ENCODE assay signal across 2 cellular contexts in the genomic region with DNA sequence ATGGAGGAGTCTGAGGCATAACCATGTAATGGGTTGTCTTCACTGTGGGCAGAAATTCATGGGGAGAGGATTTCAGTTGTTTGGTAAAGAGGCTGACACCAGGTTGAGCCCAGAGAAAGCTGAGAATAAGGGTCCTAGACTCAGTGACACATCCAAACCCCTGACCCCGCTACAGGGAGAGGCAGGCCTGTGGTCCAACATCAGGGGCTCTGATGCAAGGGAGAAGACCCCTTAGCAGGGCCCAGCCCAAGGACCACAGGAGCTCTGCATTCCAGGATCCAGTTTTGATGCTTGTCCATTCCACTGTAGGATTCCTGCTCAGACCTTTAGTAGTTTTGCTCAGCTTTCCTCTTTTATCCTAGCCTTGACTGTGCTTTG.
TF ChIP-seq lines count a peak whose summit lies in the region.

No MANE protein-coding gene starts in this region.

TF ChIP-seq in GM23338, 12 proteins besides CTCF, POLR2A, EP300 and RAD21 (continued from another document):
- TF ChIP-seq EZH2phosphoT487 (IDR thresholded peaks at IDR 0.05; ENCODE audit: unreplicated experiment) (no peak), JUNB (IDR thresholded peaks at IDR 0.05; ENCODE audit: unreplicated experiment) (no peak), POLR2AphosphoS5 (IDR thresholded peaks at IDR 0.05; ENCODE audit: low read depth) (no peak), NANOG (IDR thresholded peaks at IDR 0.05; ENCODE audit: borderline replicate concordance) (no peak)
- TF ChIP-seq, protein P1, sequence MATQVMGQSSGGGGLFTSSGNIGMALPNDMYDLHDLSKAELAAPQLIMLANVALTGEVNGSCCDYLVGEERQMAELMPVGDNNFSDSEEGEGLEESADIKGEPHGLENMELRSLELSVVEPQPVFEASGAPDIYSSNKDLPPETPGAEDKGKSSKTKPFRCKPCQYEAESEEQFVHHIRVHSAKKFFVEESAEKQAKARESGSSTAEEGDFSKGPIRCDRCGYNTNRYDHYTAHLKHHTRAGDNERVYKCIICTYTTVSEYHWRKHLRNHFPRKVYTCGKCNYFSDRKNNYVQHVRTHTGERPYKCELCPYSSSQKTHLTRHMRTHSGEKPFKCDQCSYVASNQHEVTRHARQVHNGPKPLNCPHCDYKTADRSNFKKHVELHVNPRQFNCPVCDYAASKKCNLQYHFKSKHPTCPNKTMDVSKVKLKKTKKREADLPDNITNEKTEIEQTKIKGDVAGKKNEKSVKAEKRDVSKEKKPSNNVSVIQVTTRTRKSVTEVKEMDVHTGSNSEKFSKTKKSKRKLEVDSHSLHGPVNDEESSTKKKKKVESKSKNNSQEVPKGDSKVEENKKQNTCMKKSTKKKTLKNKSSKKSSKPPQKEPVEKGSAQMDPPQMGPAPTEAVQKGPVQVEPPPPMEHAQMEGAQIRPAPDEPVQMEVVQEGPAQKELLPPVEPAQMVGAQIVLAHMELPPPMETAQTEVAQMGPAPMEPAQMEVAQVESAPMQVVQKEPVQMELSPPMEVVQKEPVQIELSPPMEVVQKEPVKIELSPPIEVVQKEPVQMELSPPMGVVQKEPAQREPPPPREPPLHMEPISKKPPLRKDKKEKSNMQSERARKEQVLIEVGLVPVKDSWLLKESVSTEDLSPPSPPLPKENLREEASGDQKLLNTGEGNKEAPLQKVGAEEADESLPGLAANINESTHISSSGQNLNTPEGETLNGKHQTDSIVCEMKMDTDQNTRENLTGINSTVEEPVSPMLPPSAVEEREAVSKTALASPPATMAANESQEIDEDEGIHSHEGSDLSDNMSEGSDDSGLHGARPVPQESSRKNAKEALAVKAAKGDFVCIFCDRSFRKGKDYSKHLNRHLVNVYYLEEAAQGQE (IDR thresholded peaks at IDR 0.05; ENCODE audit: unreplicated experiment) = no peak
- TF ChIP-seq, protein P2, sequence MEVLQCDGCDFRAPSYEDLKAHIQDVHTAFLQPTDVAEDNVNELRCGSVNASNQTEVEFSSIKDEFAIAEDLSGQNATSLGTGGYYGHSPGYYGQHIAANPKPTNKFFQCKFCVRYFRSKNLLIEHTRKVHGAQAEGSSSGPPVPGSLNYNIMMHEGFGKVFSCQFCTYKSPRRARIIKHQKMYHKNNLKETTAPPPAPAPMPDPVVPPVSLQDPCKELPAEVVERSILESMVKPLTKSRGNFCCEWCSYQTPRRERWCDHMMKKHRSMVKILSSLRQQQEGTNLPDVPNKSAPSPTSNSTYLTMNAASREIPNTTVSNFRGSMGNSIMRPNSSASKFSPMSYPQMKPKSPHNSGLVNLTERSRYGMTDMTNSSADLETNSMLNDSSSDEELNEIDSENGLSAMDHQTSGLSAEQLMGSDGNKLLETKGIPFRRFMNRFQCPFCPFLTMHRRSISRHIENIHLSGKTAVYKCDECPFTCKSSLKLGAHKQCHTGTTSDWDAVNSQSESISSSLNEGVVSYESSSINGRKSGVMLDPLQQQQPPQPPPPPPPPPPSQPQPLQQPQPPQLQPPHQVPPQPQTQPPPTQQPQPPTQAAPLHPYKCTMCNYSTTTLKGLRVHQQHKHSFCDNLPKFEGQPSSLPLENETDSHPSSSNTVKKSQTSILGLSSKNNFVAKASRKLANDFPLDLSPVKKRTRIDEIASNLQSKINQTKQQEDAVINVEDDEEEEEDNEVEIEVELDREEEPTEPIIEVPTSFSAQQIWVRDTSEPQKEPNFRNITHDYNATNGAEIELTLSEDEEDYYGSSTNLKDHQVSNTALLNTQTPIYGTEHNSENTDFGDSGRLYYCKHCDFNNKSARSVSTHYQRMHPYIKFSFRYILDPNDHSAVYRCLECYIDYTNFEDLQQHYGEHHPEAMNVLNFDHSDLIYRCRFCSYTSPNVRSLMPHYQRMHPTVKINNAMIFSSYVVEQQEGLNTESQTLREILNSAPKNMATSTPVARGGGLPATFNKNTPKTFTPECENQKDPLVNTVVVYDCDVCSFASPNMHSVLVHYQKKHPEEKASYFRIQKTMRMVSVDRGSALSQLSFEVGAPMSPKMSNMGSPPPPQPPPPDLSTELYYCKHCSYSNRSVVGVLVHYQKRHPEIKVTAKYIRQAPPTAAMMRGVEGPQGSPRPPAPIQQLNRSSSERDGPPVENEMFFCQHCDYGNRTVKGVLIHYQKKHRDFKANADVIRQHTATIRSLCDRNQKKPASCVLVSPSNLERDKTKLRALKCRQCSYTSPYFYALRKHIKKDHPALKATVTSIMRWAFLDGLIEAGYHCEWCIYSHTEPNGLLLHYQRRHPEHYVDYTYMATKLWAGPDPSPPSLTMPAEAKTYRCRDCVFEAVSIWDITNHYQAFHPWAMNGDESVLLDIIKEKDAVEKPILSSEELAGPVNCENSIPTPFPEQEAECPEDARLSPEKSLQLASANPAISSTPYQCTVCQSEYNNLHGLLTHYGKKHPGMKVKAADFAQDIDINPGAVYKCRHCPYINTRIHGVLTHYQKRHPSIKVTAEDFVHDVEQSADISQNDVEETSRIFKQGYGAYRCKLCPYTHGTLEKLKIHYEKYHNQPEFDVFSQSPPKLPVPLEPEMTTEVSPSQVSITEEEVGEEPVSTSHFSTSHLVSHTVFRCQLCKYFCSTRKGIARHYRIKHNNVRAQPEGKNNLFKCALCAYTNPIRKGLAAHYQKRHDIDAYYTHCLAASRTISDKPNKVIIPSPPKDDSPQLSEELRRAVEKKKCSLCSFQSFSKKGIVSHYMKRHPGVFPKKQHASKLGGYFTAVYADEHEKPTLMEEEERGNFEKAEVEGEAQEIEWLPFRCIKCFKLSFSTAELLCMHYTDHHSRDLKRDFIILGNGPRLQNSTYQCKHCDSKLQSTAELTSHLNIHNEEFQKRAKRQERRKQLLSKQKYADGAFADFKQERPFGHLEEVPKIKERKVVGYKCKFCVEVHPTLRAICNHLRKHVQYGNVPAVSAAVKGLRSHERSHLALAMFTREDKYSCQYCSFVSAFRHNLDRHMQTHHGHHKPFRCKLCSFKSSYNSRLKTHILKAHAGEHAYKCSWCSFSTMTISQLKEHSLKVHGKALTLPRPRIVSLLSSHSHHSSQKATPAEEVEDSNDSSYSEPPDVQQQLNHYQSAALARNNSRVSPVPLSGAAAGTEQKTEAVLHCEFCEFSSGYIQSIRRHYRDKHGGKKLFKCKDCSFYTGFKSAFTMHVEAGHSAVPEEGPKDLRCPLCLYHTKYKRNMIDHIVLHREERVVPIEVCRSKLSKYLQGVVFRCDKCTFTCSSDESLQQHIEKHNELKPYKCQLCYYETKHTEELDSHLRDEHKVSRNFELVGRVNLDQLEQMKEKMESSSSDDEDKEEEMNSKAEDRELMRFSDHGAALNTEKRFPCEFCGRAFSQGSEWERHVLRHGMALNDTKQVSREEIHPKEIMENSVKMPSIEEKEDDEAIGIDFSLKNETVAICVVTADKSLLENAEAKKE (CRISPR knock-in tag; IDR thresholded peaks at IDR 0.05) = no peak

TF ChIP-seq in SK-N-SH treated with all-trans-retinoic acid at 6 μM for 48 hours, 23 proteins besides CTCF, POLR2A, EP300 and RAD21 (continued from another document):
- TF ChIP-seq, protein P3, sequence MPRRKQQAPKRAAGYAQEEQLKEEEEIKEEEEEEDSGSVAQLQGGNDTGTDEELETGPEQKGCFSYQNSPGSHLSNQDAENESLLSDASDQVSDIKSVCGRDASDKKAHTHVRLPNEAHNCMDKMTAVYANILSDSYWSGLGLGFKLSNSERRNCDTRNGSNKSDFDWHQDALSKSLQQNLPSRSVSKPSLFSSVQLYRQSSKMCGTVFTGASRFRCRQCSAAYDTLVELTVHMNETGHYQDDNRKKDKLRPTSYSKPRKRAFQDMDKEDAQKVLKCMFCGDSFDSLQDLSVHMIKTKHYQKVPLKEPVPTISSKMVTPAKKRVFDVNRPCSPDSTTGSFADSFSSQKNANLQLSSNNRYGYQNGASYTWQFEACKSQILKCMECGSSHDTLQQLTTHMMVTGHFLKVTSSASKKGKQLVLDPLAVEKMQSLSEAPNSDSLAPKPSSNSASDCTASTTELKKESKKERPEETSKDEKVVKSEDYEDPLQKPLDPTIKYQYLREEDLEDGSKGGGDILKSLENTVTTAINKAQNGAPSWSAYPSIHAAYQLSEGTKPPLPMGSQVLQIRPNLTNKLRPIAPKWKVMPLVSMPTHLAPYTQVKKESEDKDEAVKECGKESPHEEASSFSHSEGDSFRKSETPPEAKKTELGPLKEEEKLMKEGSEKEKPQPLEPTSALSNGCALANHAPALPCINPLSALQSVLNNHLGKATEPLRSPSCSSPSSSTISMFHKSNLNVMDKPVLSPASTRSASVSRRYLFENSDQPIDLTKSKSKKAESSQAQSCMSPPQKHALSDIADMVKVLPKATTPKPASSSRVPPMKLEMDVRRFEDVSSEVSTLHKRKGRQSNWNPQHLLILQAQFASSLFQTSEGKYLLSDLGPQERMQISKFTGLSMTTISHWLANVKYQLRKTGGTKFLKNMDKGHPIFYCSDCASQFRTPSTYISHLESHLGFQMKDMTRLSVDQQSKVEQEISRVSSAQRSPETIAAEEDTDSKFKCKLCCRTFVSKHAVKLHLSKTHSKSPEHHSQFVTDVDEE (CRISPR knock-in tag; IDR thresholded peaks at IDR 0.05) = no peak
- no peak for TF ChIP-seq ESRRG (CRISPR knock-in tag; IDR thresholded peaks at IDR 0.05)
